1 cellular context compared by ENCODE assay signal in genomic region chr17:81860756-81861568, GRCh38.
TF ChIP-seq lines count a peak whose summit lies in the region.

No MANE protein-coding gene starts in this region.

TF ChIP-seq in liver, 16 proteins besides CTCF, POLR2A, EP300 and RAD21 (continued from another document):
- TF ChIP-seq EGR1 (IDR thresholded peaks at IDR 0.05; ENCODE audit: low read depth in 2 of 2) (peak in 1 of 2 donors; percentile 17), JUND (IDR thresholded peaks at IDR 0.05) (peak; percentile 81 to 93), REST (IDR thresholded peaks at IDR 0.05) (peak; percentile 30), MAX (IDR thresholded peaks at IDR 0.05) (peak; percentile 93), RXRA (IDR thresholded peaks at IDR 0.05) (peak; percentile 58 to 71)
